Comparison of ENCODE assay signal across 27 cellular contexts in genomic region chr3:50189989-50190388, GRCh38. TPM values are rescaled to one million over a fixed set of nuclear protein-coding genes. Genes with fewer than 3 reads are reported as not detected.
"Had no signal": no experiment of that assay in that cellular context is flagged by ENCODE, and none has a peak within 500 bp of the region (broad histone marks: within the 10 kb centered on the region; RNA-seq: fewer than 3 reads in every experiment).

No MANE protein-coding gene starts in this region.

- H3K36me3 ChIP-seq: neural progenitor cell, right atrium auricular region had no signal

- H3K4me2 ChIP-seq: hepatocyte, neural progenitor cell had no signal

- H3K4me3 ChIP-seq: coronary artery, esophagus muscularis mucosa, gastroesophageal sphincter, heart left ventricle, hepatocyte, left lung, neural progenitor cell, right atrium auricular region, skin epidermis, spleen, testis, tibial artery had no signal

- H3K9ac ChIP-seq: neural progenitor cell, parathyroid adenoma had no signal

- H3K4me1 ChIP-seq: foreskin keratinocyte had no signal

- H2AFZ ChIP-seq: hepatocyte, neural progenitor cell, parathyroid adenoma had no signal

- ATAC-seq: effector memory CD8-positive, alpha-beta T cell had no signal

- FAIRE-seq: endometrium had no signal

- H3K9me3 ChIP-seq: esophagus muscularis mucosa, gastroesophageal sphincter, heart left ventricle, left lung, right atrium auricular region, spleen, testis, tibial artery had no signal

- DNase-seq: effector memory CD8-positive, alpha-beta T cell; spleen had no signal

- H3K27ac ChIP-seq: coronary artery, epithelial cell of prostate, esophagus muscularis mucosa, foreskin keratinocyte, gastroesophageal sphincter, heart left ventricle, hepatocyte, left lung, neural progenitor cell, parathyroid adenoma, right atrium auricular region, spleen, testis, tibial artery had no signal

- H3K79me2 ChIP-seq: hepatocyte, parathyroid adenoma had no signal

RNA-seq across cellular contexts. Expression of gene GNAT1, which starts 1.4 kb away (rescaled TPM):
- total RNA-seq: dermis microvascular lymphatic vessel endothelial cell, esophagus muscularis mucosa, fibroblast of lung, foreskin keratinocyte, gastroesophageal sphincter, hepatocyte, kidney epithelial cell, left cardiac atrium, left lung, lower leg skin, lung microvascular endothelial cell, mucosa of gallbladder, osteoblast, right atrium auricular region, urinary bladder had no signal
- polyA plus RNA-seq: fibroblast of lung; foreskin keratinocyte; heart left ventricle; hepatocyte; naive thymus-derived CD4-positive, alpha-beta T cell; urinary bladder had no signal

RNA-seq across cellular contexts. Expression of gene SLC38A3, which starts 15.1 kb away (rescaled TPM):
- total RNA-seq: fibroblast of lung, foreskin keratinocyte, lung microvascular endothelial cell, spleen had no signal
- polyA plus RNA-seq: naive thymus-derived CD4-positive, alpha-beta T cell had no signal

RNA-seq across cellular contexts. Expression of gene SEMA3F, which starts 34.9 kb away (rescaled TPM):
- polyA plus RNA-seq: naive thymus-derived CD4-positive, alpha-beta T cell had no signal
